ENCODE assay signal across 1 cellular context in the genomic region with DNA sequence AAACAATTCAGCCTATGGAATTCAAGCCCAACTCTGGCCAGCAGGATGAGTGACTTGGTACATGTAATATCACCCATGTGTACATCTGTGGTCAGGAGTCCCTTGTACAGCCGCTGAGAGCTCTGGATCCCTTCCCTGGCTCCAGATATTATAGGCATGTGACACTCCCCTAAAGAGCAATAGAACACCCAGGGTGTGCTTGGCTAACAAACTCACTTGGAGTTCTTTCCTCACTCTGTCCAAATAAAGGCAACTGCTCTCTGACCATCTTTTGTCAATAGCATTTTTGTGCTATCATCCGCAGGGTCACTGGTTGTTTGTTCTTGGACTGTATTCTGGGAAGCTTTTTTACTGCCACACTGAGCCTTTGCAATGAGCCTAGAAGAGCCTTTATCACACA.
TF ChIP-seq lines count a peak whose summit lies in the region.

No MANE protein-coding gene starts in this region.

TF ChIP-seq in HepG2, 621 proteins besides CTCF, POLR2A, EP300 and RAD21 (continued from another document and continues in another):
- TF ChIP-seq NR2F1 (CRISPR knock-in tag; IDR thresholded peaks at IDR 0.05) (peak in 1 of 2 experiments; percentile 10; a peak in 1 of 4 replicates), ZNF543 (CRISPR knock-in tag; IDR thresholded peaks at IDR 0.05) (no peak), CREM (IDR thresholded peaks at IDR 0.05) (peak; percentile 56; the same call in 1 of the 2 replicates), CREM (CRISPR knock-in tag; IDR thresholded peaks at IDR 0.05) (no peak), ZNF256 (CRISPR knock-in tag; conservative IDR thresholded peaks at IDR 0.05) (no peak), MIXL1 (CRISPR knock-in tag; IDR thresholded peaks at IDR 0.05) (no peak), FLYWCH1 (CRISPR knock-in tag; IDR thresholded peaks at IDR 0.05) (no peak), ZNF839 (CRISPR knock-in tag; IDR thresholded peaks at IDR 0.05; ENCODE audit: borderline replicate concordance) (no peak), ZNF570 (CRISPR knock-in tag; IDR thresholded peaks at IDR 0.05; ENCODE audit: borderline replicate concordance) (no peak), ZNF224 (CRISPR knock-in tag; IDR thresholded peaks at IDR 0.05) (no peak), ERF (CRISPR knock-in tag; IDR thresholded peaks at IDR 0.05) (no peak), ZNF30 (CRISPR knock-in tag; IDR thresholded peaks at IDR 0.05) (no peak), REXO4 (CRISPR knock-in tag; IDR thresholded peaks at IDR 0.05; ENCODE audit: borderline replicate concordance) (no peak), DMAP1 (CRISPR knock-in tag; IDR thresholded peaks at IDR 0.05) (no peak), ZNF841 (CRISPR knock-in tag; IDR thresholded peaks at IDR 0.05; ENCODE audit: borderline replicate concordance) (no peak), ZNF496 (CRISPR knock-in tag; IDR thresholded peaks at IDR 0.05; ENCODE audit: insufficient replicate concordance) (no peak), ZNF34 (CRISPR knock-in tag; IDR thresholded peaks at IDR 0.05; ENCODE audit: borderline replicate concordance) (no peak), ZNF740 (CRISPR knock-in tag; IDR thresholded peaks at IDR 0.05) (no peak), NFE2 (CRISPR knock-in tag; IDR thresholded peaks at IDR 0.05) (no peak), KMT2A (CRISPR knock-in tag; IDR thresholded peaks at IDR 0.05) (no peak), ZNF24 (IDR thresholded peaks at IDR 0.05) (no peak), SATB2 (CRISPR knock-in tag; IDR thresholded peaks at IDR 0.05) (no peak), NR2C2 (CRISPR knock-in tag; IDR thresholded peaks at IDR 0.05; ENCODE audit: borderline replicate concordance) (no peak), ZNF460 (CRISPR knock-in tag; IDR thresholded peaks at IDR 0.05; ENCODE audit: borderline replicate concordance) (no peak; the same call in 1 of the 2 replicates), SP1 (IDR thresholded peaks at IDR 0.05) (no peak), SP1 (CRISPR knock-in tag; IDR thresholded peaks at IDR 0.05) (no peak), BHLHE40 (IDR thresholded peaks at IDR 0.05; ENCODE audit: low read length) (no peak), ASH2L (IDR thresholded peaks at IDR 0.05; ENCODE audit: insufficient read length, low read depth, low read length) (no peak), SMC3 (IDR thresholded peaks at IDR 0.05; ENCODE audit: low read length) (no peak), EHMT2 (IDR thresholded peaks at IDR 0.05; ENCODE audit: borderline replicate concordance, low read depth, low read length) (no peak), RARG (CRISPR knock-in tag; IDR thresholded peaks at IDR 0.05; ENCODE audit: low read depth) (no peak), BCL6 (CRISPR knock-in tag; IDR thresholded peaks at IDR 0.05) (peak; percentile 55), GMEB1 (CRISPR knock-in tag; IDR thresholded peaks at IDR 0.05; ENCODE audit: borderline replicate concordance) (no peak), SIX1 (CRISPR knock-in tag; IDR thresholded peaks at IDR 0.05; ENCODE audit: borderline replicate concordance) (no peak), HMG20A (CRISPR knock-in tag; IDR thresholded peaks at IDR 0.05; ENCODE audit: borderline replicate concordance) (no peak), ZNF672 (CRISPR knock-in tag; IDR thresholded peaks at IDR 0.05) (no peak), EEA1 (CRISPR knock-in tag; IDR thresholded peaks at IDR 0.05; ENCODE audit: borderline replicate concordance) (no peak), CEBPB (IDR thresholded peaks at IDR 0.05; ENCODE audit: borderline replicate concordance, low read depth, low read length) (peak; percentile 66), TBX3 (IDR thresholded peaks at IDR 0.05; ENCODE audit: borderline replicate concordance) (peak; percentile 56; the same call in 1 of the 2 replicates), DNMT3B (CRISPR knock-in tag; conservative IDR thresholded peaks at IDR 0.05) (no peak), SOX6 (IDR thresholded peaks at IDR 0.05) (no peak), SOX6 (CRISPR knock-in tag; IDR thresholded peaks at IDR 0.05) (peak; percentile 82), TBL1XR1 (IDR thresholded peaks at IDR 0.05; ENCODE audit: borderline replicate concordance, low read length, partially characterized antibody) (no peak), E2F5 (CRISPR knock-in tag; conservative IDR thresholded peaks at IDR 0.05) (no peak), GATAD1 (CRISPR knock-in tag; IDR thresholded peaks at IDR 0.05) (no peak), GABPA (IDR thresholded peaks at IDR 0.05; ENCODE audit: low read depth, low read length) (no peak), GABPA (CRISPR knock-in tag; IDR thresholded peaks at IDR 0.05; ENCODE audit: low read depth) (no peak), HOXD1 (CRISPR knock-in tag; IDR thresholded peaks at IDR 0.05) (no peak), ZNF597 (CRISPR knock-in tag; IDR thresholded peaks at IDR 0.05) (no peak), ZNF136 (CRISPR knock-in tag; IDR thresholded peaks at IDR 0.05; ENCODE audit: low read depth) (no peak), ZNF674 (CRISPR knock-in tag; IDR thresholded peaks at IDR 0.05; ENCODE audit: low read depth) (no peak), GPBP1L1 (CRISPR knock-in tag; IDR thresholded peaks at IDR 0.05) (no peak), HHEX (CRISPR knock-in tag; IDR thresholded peaks at IDR 0.05) (peak; percentile 74)
- TF ChIP-seq, protein P1, sequence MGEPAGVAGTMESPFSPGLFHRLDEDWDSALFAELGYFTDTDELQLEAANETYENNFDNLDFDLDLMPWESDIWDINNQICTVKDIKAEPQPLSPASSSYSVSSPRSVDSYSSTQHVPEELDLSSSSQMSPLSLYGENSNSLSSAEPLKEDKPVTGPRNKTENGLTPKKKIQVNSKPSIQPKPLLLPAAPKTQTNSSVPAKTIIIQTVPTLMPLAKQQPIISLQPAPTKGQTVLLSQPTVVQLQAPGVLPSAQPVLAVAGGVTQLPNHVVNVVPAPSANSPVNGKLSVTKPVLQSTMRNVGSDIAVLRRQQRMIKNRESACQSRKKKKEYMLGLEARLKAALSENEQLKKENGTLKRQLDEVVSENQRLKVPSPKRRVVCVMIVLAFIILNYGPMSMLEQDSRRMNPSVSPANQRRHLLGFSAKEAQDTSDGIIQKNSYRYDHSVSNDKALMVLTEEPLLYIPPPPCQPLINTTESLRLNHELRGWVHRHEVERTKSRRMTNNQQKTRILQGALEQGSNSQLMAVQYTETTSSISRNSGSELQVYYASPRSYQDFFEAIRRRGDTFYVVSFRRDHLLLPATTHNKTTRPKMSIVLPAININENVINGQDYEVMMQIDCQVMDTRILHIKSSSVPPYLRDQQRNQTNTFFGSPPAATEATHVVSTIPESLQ (CRISPR knock-in tag; conservative IDR thresholded peaks at IDR 0.05) = no peak
- TF ChIP-seq, protein P2, sequence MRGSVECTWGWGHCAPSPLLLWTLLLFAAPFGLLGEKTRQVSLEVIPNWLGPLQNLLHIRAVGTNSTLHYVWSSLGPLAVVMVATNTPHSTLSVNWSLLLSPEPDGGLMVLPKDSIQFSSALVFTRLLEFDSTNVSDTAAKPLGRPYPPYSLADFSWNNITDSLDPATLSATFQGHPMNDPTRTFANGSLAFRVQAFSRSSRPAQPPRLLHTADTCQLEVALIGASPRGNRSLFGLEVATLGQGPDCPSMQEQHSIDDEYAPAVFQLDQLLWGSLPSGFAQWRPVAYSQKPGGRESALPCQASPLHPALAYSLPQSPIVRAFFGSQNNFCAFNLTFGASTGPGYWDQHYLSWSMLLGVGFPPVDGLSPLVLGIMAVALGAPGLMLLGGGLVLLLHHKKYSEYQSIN (CRISPR knock-in tag; IDR thresholded peaks at IDR 0.05; ENCODE audit: borderline replicate concordance) = no peak
- TF ChIP-seq, protein P3, sequence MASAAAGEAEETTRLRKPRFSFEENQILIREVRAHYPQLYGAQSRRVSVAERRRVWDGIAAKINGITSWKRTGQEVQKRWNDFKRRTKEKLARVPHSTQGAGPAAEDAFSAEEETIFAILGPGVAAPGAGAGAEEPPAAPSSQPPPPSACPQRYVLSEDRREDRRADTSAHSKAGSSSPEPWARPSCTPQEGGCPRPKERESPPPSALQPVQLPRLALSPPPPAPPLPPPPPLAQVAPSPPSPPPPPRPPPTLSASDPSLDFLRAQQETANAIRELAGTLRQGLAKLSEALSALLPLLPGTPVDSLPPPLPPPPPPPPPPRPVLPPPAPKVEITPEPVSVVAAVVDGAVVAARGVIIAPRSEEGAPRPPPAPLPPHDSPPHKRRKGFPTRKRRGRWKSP (CRISPR knock-in tag; IDR thresholded peaks at IDR 0.05) = no peak
- TF ChIP-seq, protein P4, sequence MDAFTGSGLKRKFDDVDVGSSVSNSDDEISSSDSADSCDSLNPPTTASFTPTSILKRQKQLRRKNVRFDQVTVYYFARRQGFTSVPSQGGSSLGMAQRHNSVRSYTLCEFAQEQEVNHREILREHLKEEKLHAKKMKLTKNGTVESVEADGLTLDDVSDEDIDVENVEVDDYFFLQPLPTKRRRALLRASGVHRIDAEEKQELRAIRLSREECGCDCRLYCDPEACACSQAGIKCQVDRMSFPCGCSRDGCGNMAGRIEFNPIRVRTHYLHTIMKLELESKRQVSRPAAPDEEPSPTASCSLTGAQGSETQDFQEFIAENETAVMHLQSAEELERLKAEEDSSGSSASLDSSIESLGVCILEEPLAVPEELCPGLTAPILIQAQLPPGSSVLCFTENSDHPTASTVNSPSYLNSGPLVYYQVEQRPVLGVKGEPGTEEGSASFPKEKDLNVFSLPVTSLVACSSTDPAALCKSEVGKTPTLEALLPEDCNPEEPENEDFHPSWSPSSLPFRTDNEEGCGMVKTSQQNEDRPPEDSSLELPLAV (CRISPR knock-in tag; conservative IDR thresholded peaks at IDR 0.05; ENCODE audit: low read depth) = no peak
- TF ChIP-seq, protein P5, sequence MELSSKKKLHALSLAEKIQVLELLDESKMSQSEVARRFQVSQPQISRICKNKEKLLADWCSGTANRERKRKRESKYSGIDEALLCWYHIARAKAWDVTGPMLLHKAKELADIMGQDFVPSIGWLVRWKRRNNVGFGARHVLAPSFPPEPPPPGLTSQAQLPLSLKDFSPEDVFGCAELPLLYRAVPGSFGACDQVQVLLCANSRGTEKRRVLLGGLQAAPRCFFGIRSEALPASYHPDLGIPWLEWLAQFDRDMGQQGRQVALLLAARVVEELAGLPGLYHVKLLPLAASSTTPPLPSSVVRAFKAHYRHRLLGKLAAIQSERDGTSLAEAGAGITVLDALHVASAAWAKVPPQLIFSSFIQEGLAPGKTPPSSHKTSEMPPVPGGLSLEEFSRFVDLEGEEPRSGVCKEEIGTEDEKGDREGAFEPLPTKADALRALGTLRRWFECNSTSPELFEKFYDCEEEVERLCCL (CRISPR knock-in tag; IDR thresholded peaks at IDR 0.05; ENCODE audit: borderline replicate concordance) = no peak
